2 cellular contexts compared by ENCODE assay signal in genomic region chr7:34109936-34110626, GRCh38.
TF ChIP-seq lines count a peak whose summit lies in the region.

No MANE protein-coding gene starts in this region.

TF ChIP-seq in liver, 16 proteins besides CTCF, POLR2A, EP300 and RAD21 (continued from another document):
- TF ChIP-seq REST (IDR thresholded peaks at IDR 0.05) = no peak
- TF ChIP-seq EGR1 (IDR thresholded peaks at IDR 0.05; ENCODE audit: low read depth in 2 of 2) = peak in 1 of 2 donors; percentile 23
- TF ChIP-seq GABPA (IDR thresholded peaks at IDR 0.05 in 1 of 2, conservative IDR thresholded peaks at IDR 0.05 in 1 of 2) = no peak
- no peak for TF ChIP-seq FOXA1 (IDR thresholded peaks at IDR 0.05)
- peak in 1 of 2 donors; percentile 93 for TF ChIP-seq JUND (IDR thresholded peaks at IDR 0.05)
- peak; percentile 11 for TF ChIP-seq MAX (IDR thresholded peaks at IDR 0.05)
- TF ChIP-seq ZBTB33 (IDR thresholded peaks at IDR 0.05) = no peak

TF ChIP-seq in HepG2, 621 proteins besides CTCF, POLR2A, EP300 and RAD21 (continued from another document):
- TF ChIP-seq PAXIP1 (CRISPR knock-in tag; conservative IDR thresholded peaks at IDR 0.05) = no peak
- no peak for TF ChIP-seq ATF7 (IDR thresholded peaks at IDR 0.05)
- no peak for TF ChIP-seq ATF7 (CRISPR knock-in tag; IDR thresholded peaks at IDR 0.05)
- TF ChIP-seq ZFP37 (CRISPR knock-in tag; IDR thresholded peaks at IDR 0.05; ENCODE audit: borderline replicate concordance) = no peak
